1 cellular context compared by ENCODE assay signal in the genomic region with DNA sequence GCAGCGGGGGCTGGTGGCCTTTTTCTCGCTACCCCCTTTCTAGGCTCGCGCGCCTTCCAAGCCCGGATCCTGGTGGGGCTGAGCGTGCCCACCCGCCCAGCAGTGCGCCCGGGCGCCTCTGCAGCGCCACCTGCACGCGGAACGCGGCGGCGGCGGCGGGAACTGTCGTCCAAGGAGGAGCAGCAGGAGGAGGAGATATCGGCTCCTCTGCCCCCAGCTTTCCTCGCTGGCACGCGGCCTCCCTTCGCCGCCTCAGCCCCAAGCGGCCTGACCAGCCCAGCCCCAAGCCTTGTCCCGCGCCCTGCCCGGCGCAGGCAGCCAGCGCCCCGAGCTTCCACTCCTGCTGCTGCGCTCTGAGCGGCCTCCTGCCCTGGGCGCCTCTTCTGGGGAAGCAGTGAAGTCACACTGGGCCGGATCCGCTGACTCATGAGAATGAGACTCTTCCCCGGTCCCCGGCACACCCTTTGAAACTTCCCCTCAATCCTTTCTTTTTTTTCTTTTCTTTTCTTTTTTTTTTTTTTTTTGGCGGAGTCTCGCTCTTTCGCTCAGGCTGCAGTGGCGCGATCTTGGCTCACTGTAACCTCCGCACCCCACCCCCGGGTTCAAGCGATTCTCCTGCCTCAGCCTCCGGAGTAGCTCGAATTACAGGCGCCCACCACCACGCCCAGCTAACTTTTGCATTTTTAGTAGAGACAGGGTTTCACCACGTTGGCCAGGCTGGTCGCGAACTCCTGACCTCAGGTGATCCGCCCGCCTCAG.
A peak's percentile ranks its signal among the peaks of the same experiment; 100 is the strongest.
TF ChIP-seq lines count a peak whose summit lies in the region.

No MANE protein-coding gene starts in this region.

TF ChIP-seq in A549, 52 proteins besides CTCF, POLR2A, EP300 and RAD21 (continued from another document):
- no peak for TF ChIP-seq REST (IDR thresholded peaks at IDR 0.05)
- TF ChIP-seq NFE2L2 (conservative IDR thresholded peaks at IDR 0.05; ENCODE audit: low read length) = no peak
- TF ChIP-seq HES2 (IDR thresholded peaks at IDR 0.05) = no peak
- no peak for TF ChIP-seq POLR2AphosphoS2 (conservative IDR thresholded peaks at IDR 0.05; ENCODE audit: low read length)
- no peak for TF ChIP-seq ESRRA (IDR thresholded peaks at IDR 0.05; ENCODE audit: borderline replicate concordance, low read length)
- no peak for TF ChIP-seq NPAS2 (CRISPR knock-in tag; IDR thresholded peaks at IDR 0.05; ENCODE audit: borderline replicate concordance)
- TF ChIP-seq EHF (CRISPR knock-in tag; IDR thresholded peaks at IDR 0.05) = no peak
- TF ChIP-seq HOXB13 (CRISPR knock-in tag; IDR thresholded peaks at IDR 0.05; ENCODE audit: low read depth) = peak; percentile 33; the same call in 1 of the 2 replicates
- TF ChIP-seq CBX2 (IDR thresholded peaks at IDR 0.05; ENCODE audit: borderline replicate concordance, low read depth) = no peak
- peak in 1 of 2 experiments; percentile 32; a peak in 1 of 5 replicates for TF ChIP-seq JUN (IDR thresholded peaks at IDR 0.05)
- TF ChIP-seq TP53 (CRISPR knock-in tag; IDR thresholded peaks at IDR 0.05) = no peak
- peak; percentile 88 for TF ChIP-seq E2F6 (IDR thresholded peaks at IDR 0.05; ENCODE audit: borderline replicate concordance, low read depth)
- TF ChIP-seq, protein P1, sequence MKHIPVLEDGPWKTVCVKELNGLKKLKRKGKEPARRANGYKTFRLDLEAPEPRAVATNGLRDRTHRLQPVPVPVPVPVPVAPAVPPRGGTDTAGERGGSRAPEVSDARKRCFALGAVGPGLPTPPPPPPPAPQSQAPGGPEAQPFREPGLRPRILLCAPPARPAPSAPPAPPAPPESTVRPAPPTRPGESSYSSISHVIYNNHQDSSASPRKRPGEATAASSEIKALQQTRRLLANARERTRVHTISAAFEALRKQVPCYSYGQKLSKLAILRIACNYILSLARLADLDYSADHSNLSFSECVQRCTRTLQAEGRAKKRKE (CRISPR knock-in tag; IDR thresholded peaks at IDR 0.05; ENCODE audit: low read depth) = no peak
- TF ChIP-seq KDM1A (IDR thresholded peaks at IDR 0.05; ENCODE audit: low read depth) = no peak
- TF ChIP-seq, protein P2, sequence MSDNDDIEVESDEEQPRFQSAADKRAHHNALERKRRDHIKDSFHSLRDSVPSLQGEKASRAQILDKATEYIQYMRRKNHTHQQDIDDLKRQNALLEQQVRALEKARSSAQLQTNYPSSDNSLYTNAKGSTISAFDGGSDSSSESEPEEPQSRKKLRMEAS (IDR thresholded peaks at IDR 0.05) = peak; percentile 82
- no peak for TF ChIP-seq FOSL2 (IDR thresholded peaks at IDR 0.05)
- peak; percentile 18 for TF ChIP-seq FOSL2 (CRISPR knock-in tag; IDR thresholded peaks at IDR 0.05)
- TF ChIP-seq FOSB (CRISPR knock-in tag; IDR thresholded peaks at IDR 0.05) = no peak
- TF ChIP-seq CHD4 (IDR thresholded peaks at IDR 0.05; ENCODE audit: borderline replicate concordance) = no peak
- no peak for TF ChIP-seq ZFP36 (IDR thresholded peaks at IDR 0.05; ENCODE audit: borderline replicate concordance, partially characterized antibody)
- TF ChIP-seq RNF2 (IDR thresholded peaks at IDR 0.05; ENCODE audit: borderline replicate concordance, low read depth) = no peak
- no peak for TF ChIP-seq HOXB5 (CRISPR knock-in tag; IDR thresholded peaks at IDR 0.05)
- TF ChIP-seq BCL3 (IDR thresholded peaks at IDR 0.05) = no peak
- no peak for TF ChIP-seq TFCP2L1 (CRISPR knock-in tag; IDR thresholded peaks at IDR 0.05)
- TF ChIP-seq EHMT2 (IDR thresholded peaks at IDR 0.05; ENCODE audit: low read depth) = no peak
- TF ChIP-seq, protein P3, sequence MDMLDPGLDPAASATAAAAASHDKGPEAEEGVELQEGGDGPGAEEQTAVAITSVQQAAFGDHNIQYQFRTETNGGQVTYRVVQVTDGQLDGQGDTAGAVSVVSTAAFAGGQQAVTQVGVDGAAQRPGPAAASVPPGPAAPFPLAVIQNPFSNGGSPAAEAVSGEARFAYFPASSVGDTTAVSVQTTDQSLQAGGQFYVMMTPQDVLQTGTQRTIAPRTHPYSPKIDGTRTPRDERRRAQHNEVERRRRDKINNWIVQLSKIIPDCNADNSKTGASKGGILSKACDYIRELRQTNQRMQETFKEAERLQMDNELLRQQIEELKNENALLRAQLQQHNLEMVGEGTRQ (IDR thresholded peaks at IDR 0.05) = no peak
- no peak for TF ChIP-seq BHLHE40 (IDR thresholded peaks at IDR 0.05; ENCODE audit: low read depth, low read length)
